In genomic region chr2:30481323-30481800, GRCh38 we compare ENCODE assay signal across 12 cellular contexts. TPM values are rescaled to one million over a fixed set of nuclear protein-coding genes. Genes with fewer than 3 reads are reported as not detected.
DNase-seq lines count a peak whose midpoint lies in the region; ATAC-seq lines count a peak whose summit lies in the region.
"Had no signal": no experiment of that assay in that cellular context is flagged by ENCODE, and none has a peak within 500 bp of the region (broad histone marks: within the 10 kb centered on the region; RNA-seq: fewer than 3 reads in every experiment).

No MANE protein-coding gene starts in this region.

- ATAC-seq in GM19463 (IDR thresholded peaks at IDR 0.05; ENCODE audit: unreplicated experiment) (no peak), GM19467 (IDR thresholded peaks at IDR 0.05; ENCODE audit: unreplicated experiment) (no peak), GM21381 (IDR thresholded peaks at IDR 0.05; ENCODE audit: unreplicated experiment) (no peak)
- ATAC-seq: Panc1 had no signal

- H3K18ac ChIP-seq in mesendoderm (ENCODE audit: low read length): no peak overlapping the region

- no peak overlapping the region for H2BK120ac ChIP-seq in mesendoderm (ENCODE audit: low read depth, low read length)

- H4K8ac ChIP-seq in mesendoderm (ENCODE audit: low read depth, low read length): no peak overlapping the region

- H3K9me3 Mint-ChIP-seq in activated naive CD8-positive, alpha-beta T cell treated with anti-CD3 and anti-CD28 coated beads for 36 hours: no peaks in the 10 kb centered on the region

- H3K27me3 Mint-ChIP-seq in activated naive CD8-positive, alpha-beta T cell treated with anti-CD3 and anti-CD28 coated beads for 36 hours: no peaks in the 10 kb centered on the region

- H2BK5ac ChIP-seq in mesendoderm (ENCODE audit: low read length): peak overlapping the region; percentile 68

- no peaks in the 10 kb centered on the region for H3K79me2 ChIP-seq in mesendoderm (ENCODE audit: control insufficient read depth, insufficient read depth, low read length)

- H3K4me1 Mint-ChIP-seq in activated naive CD8-positive, alpha-beta T cell treated with anti-CD3 and anti-CD28 coated beads for 36 hours: peaks cover 26% of the 10 kb centered on the region

- H4K5ac ChIP-seq in mesendoderm (ENCODE audit: low read length): no peak overlapping the region

- H3K4me3 Mint-ChIP-seq in activated naive CD8-positive, alpha-beta T cell treated with anti-CD3 and anti-CD28 coated beads for 36 hours: no peak overlapping the region

- peak overlapping the region; percentile 3 for H3K27ac Mint-ChIP-seq in activated naive CD8-positive, alpha-beta T cell treated with anti-CD3 and anti-CD28 coated beads for 36 hours

- no peaks in the 10 kb centered on the region for H3K9me3 ChIP-seq in BLaER1 treated with 17β-estradiol and CSF1 and Interleukin-3, amounts not matched to agents 10 nM and 100 nM (replicated peaks in 1 of 11)

- H2AK5ac ChIP-seq in mesendoderm (ENCODE audit: low read length): no peak overlapping the region

- peaks cover 17 to 46% (median 24%) of the 10 kb centered on the region in 10 experiments for H3K4me1 ChIP-seq in BLaER1 treated with 17β-estradiol and CSF1 and Interleukin-3, amounts not matched to agents 10 nM and 100 nM
- peaks cover 5% of the 10 kb centered on the region for H3K4me1 ChIP-seq in mesendoderm (ENCODE audit: control insufficient read depth, low read depth, low read length)

- peaks cover 0 to 10% (median 5%) of the 10 kb centered on the region in 11 experiments; a peak in 7 of 22 replicates for H3K36me3 ChIP-seq in BLaER1 treated with 17β-estradiol and CSF1 and Interleukin-3, amounts not matched to agents 10 nM and 100 nM
- H3K36me3 ChIP-seq in mesendoderm (ENCODE audit: control insufficient read depth, insufficient read depth, low read length): no peaks in the 10 kb centered on the region

- H3K79me1 ChIP-seq in mesendoderm (ENCODE audit: low read length): peaks cover 1% of the 10 kb centered on the region

- peak overlapping the region; percentile 62 for H3K56ac ChIP-seq in mesendoderm (ENCODE audit: low read length)

- WGBS in mesendoderm (ENCODE audit: extremely low coverage, insufficient coverage, low lambda C conversion rate): no CpG with 5 or more reads among the region's 3 CpGs

- peak; percentile 74 to 75 for DNase-seq in Kasumi-1 (lab: John Stamatoyannopoulos, UW)
- no peak for DNase-seq in activated naive CD8-positive, alpha-beta T cell treated with anti-CD3 and anti-CD28 coated beads for 36 hours
- DNase-seq in mesendoderm: peak; percentile 63
- no peak for DNase-seq in NCI-H1092 treated with DMSO at 0.1 percent for 48 hours (lab: John Stamatoyannopoulos, UW)
- DNase-seq: activated CD4-positive, alpha-beta T cell treated with anti-CD3 and anti-CD28 coated beads, Interleukin-2, amount 50 U/mL, for 4 hours; NCI-H1105 had no signal

- no peak overlapping the region for H3K4me3 ChIP-seq in BLaER1 treated with 17β-estradiol and CSF1 and Interleukin-3, amounts not matched to agents 10 nM and 100 nM
- no peak overlapping the region for H3K4me3 ChIP-seq in mesendoderm (ENCODE audit: low read length)

- H3K27ac ChIP-seq in BLaER1 treated with 17β-estradiol and CSF1 and Interleukin-3, amounts not matched to agents 10 nM and 100 nM: peak overlapping the region in 2 of 11 experiments; percentile 22 to 27; a peak in 3 of 22 replicates
- H3K27ac ChIP-seq in mesendoderm (ENCODE audit: low read depth, low read length): no peak overlapping the region
- H3K27ac ChIP-seq: C4-2B had no signal

- H3K36me3 Mint-ChIP-seq in activated naive CD8-positive, alpha-beta T cell treated with anti-CD3 and anti-CD28 coated beads for 36 hours: peaks cover 15% of the 10 kb centered on the region

- no peak overlapping the region for H3K9ac ChIP-seq in BLaER1 treated with 17β-estradiol and CSF1 and Interleukin-3, amounts not matched to agents 10 nM and 100 nM
- no peak overlapping the region for H3K9ac ChIP-seq in mesendoderm (ENCODE audit: low read length)

- H4K20me1 ChIP-seq in BLaER1 treated with 17β-estradiol and CSF1 and Interleukin-3, amounts not matched to agents 10 nM and 100 nM: peaks cover 0 to 13% (median 0%) of the 10 kb centered on the region in 11 experiments; a peak in 5 of 22 replicates

- no peak overlapping the region for H2BK15ac ChIP-seq in mesendoderm (replicated peaks; ENCODE audit: low read depth)

- H3K4me2 ChIP-seq in BLaER1 treated with 17β-estradiol and CSF1 and Interleukin-3, amounts not matched to agents 10 nM and 100 nM: peak overlapping the region; percentile 30 to 84 (median 48)
- H3K4me2 ChIP-seq in mesendoderm (ENCODE audit: low read length): no peak overlapping the region

- H3K23ac ChIP-seq in mesendoderm (ENCODE audit: low read length): peak overlapping the region; percentile 70

- no peak overlapping the region for H3K4ac ChIP-seq in mesendoderm (ENCODE audit: low read depth, low read length)

- no peaks in the 10 kb centered on the region for H3K27me3 ChIP-seq in BLaER1 treated with 17β-estradiol and CSF1 and Interleukin-3, amounts not matched to agents 10 nM and 100 nM
- no peaks in the 10 kb centered on the region for H3K27me3 ChIP-seq in mesendoderm (ENCODE audit: insufficient read depth, low read length, poor library complexity)

RNA-seq across cellular contexts. Expression of gene LCLAT1, which starts 34.3 kb away (rescaled TPM):
- total RNA-seq in activated naive CD8-positive, alpha-beta T cell treated with anti-CD3 and anti-CD28 coated beads for 36 hours: 10 to 100 TPM; 26.6 to 31.5 TPM
- polyA plus RNA-seq in mesendoderm (2013, experiment 1 of 2): 9.6 TPM
- 9.2 TPM for polyA plus RNA-seq in mesendoderm (2013, experiment 2 of 2)

Comparison
In these comparisons a context has a peak if more than half of its experiments do, and no peak if none do; other contexts are left out.
1. DNase-seq: peak in Kasumi-1 (2 of 2) and mesendoderm (single experiment); none in activated naive CD8-positive, alpha-beta T cell treated with anti-CD3 and anti-CD28 coated beads for 36 hours (single experiment) and NCI-H1092 treated with DMSO at 0.1 percent for 48 hours (single experiment).